8 cellular contexts compared by ENCODE assay signal in genomic region chr4:123555500-123556273, GRCh38.
DNase-seq lines count a peak whose midpoint lies in the region; ATAC-seq, FAIRE-seq and TF ChIP-seq lines count a peak whose summit lies in the region.

No MANE protein-coding gene starts in this region.

- no peak for TF ChIP-seq CTCF in osteocyte (IDR thresholded peaks at IDR 0.05)
- TF ChIP-seq CTCF in OCI-LY7 (conservative IDR thresholded peaks at IDR 0.05; ENCODE audit: low read length) = no peak

- no peaks in the 10 kb centered on the region for H3K9me2 ChIP-seq in OCI-LY7 (ENCODE audit: insufficient read depth, low read length)

- FAIRE-seq in G401.6 (lab: Jason Lieb, UNC) = peak; percentile 99

- H3K9me3 ChIP-seq in SJSA1 (replicated peaks) (no peaks in the 10 kb centered on the region), OCI-LY7 (ENCODE audit: low read length) (no peaks in the 10 kb centered on the region)

- H3K4me2 ChIP-seq in OCI-LY7 (ENCODE audit: low read length) = no peak overlapping the region

- no TSS peak for BruUV-seq in OCI-LY7 (replicated peaks; lab: Mats Ljungman, UMichigan)

- CTCF ChIA-PET in OCI-LY7 (lab: Charles Lee; ENCODE audit: unreplicated experiment) = no interaction called here

- ATAC-seq in HG03135 (IDR thresholded peaks at IDR 0.05; ENCODE audit: unreplicated experiment) (no peak), HG03354 (IDR thresholded peaks at IDR 0.05; ENCODE audit: poor library complexity, severe bottlenecking, unreplicated experiment) (no peak), HG02571 (IDR thresholded peaks at IDR 0.05; ENCODE audit: unreplicated experiment) (no peak)

- peak overlapping the region; percentile 30 for H3K4me3 Mint-ChIP-seq in osteocyte (ENCODE audit: unreplicated experiment)

- no peak overlapping the region for H2AFZ ChIP-seq in OCI-LY7 (ENCODE audit: low read length)

- H3K27me3 Mint-ChIP-seq in osteocyte (ENCODE audit: unreplicated experiment) = peaks cover 2% of the 10 kb centered on the region

- H3K4me1 ChIP-seq in SJSA1 (replicated peaks) (peaks cover 16% of the 10 kb centered on the region), OCI-LY7 (ENCODE audit: insufficient read depth, low read length, poor library complexity, severe bottlenecking) (no peaks in the 10 kb centered on the region)

- DNase-seq in SJSA1 (ENCODE audit: low read depth in 1 of 2, low spot score in 2 of 2) = peak; percentile 9 to 45
- DNase-seq in fibroblast of the conjunctiva (ENCODE audit: low read depth) = peak; percentile 96
- DNase-seq in osteocyte (ENCODE audit: extremely low spot score, unreplicated experiment) = peak; percentile 94
- DNase-seq in OCI-LY7 (ENCODE audit: low spot score) = no peak

- intact Hi-C loops in OCI-LY7 (cut with micrococcal nuclease; ENCODE audit: unreplicated experiment) = no loop called here

- no peaks in the 10 kb centered on the region for H4K20me1 ChIP-seq in OCI-LY7 (ENCODE audit: insufficient read depth, low read length)

- POLR2A ChIA-PET in OCI-LY7 (lab: Charles Lee) = interaction anchor here (1.0 kb wide), 1 partner anchor 31 kb away, joined by 3 read pairs; no protein-coding TSS in a partner anchor

- peaks cover 71% of the 10 kb centered on the region for H3K4me1 Mint-ChIP-seq in osteocyte (ENCODE audit: unreplicated experiment)

- no peaks in the 10 kb centered on the region for H3K79me2 ChIP-seq in OCI-LY7 (ENCODE audit: insufficient read depth, low read depth, low read length)

- H3K27ac ChIP-seq in SJSA1 = no peak overlapping the region
- no peak overlapping the region for H3K27ac ChIP-seq in OCI-LY7 (ENCODE audit: low read depth, low read length, poor library complexity, severe bottlenecking)

- no peaks in the 10 kb centered on the region for H3K9me3 Mint-ChIP-seq in osteocyte (ENCODE audit: unreplicated experiment)

- H3K27ac Mint-ChIP-seq in osteocyte (ENCODE audit: unreplicated experiment) = peak overlapping the region; percentile 95

- H3K4me3 ChIP-seq in SJSA1 (no peak overlapping the region), OCI-LY7 (ENCODE audit: low read depth, low read length, poor library complexity, severe bottlenecking) (no peak overlapping the region)

- H3K36me3 ChIP-seq in SJSA1 = no peaks in the 10 kb centered on the region
- no peaks in the 10 kb centered on the region for H3K36me3 ChIP-seq in OCI-LY7 (ENCODE audit: insufficient read depth, low read length)

- H3K36me3 Mint-ChIP-seq in osteocyte (ENCODE audit: unreplicated experiment) = no peaks in the 10 kb centered on the region

- H3K27me3 ChIP-seq in SJSA1 (replicated peaks) = no peaks in the 10 kb centered on the region
